10 cellular contexts compared by ENCODE assay signal in genomic region chr20:56516631-56517030, GRCh38. TPM values are rescaled to one million over a fixed set of nuclear protein-coding genes. Genes with fewer than 3 reads are reported as not detected.
"Had no signal": no experiment of that assay in that cellular context is flagged by ENCODE, and none has a peak within 500 bp of the region (broad histone marks: within the 10 kb centered on the region; RNA-seq: fewer than 3 reads in every experiment).

No MANE protein-coding gene starts in this region.

- H3K4me1 ChIP-seq: lower lobe of right lung, thyroid gland had no signal

- H3K27me3 ChIP-seq: heart left ventricle, right atrium auricular region, thyroid gland had no signal

- H3K4me3 ChIP-seq: heart left ventricle, lower lobe of right lung, right atrium auricular region, skin epidermis, thyroid gland had no signal

- DNase-seq: activated naive CD4-positive, alpha-beta T cell treated with anti-CD3 and anti-CD28 coated beads, Interleukin-2, amount 50 U/mL, for 16 hours; heart left ventricle; left colon; lower lobe of right lung; T-helper 1 cell; T1000; thyroid gland had no signal

- H3K9me3 ChIP-seq: thyroid gland had no signal

- H3K27ac ChIP-seq: lower lobe of right lung, skin epidermis, thyroid gland had no signal

RNA-seq across cellular contexts. Expression of gene FAM209A, which starts 7.9 kb away (rescaled TPM):
- total RNA-seq: esophagus mucosa, right atrium auricular region had no signal
- polyA plus RNA-seq: heart left ventricle had no signal

RNA-seq across cellular contexts. Expression of gene FAM209B, which starts 16.4 kb away (rescaled TPM):
- total RNA-seq: left colon, right atrium auricular region had no signal
